In genomic region chr22:21641795-21642583, GRCh38 we compare ENCODE assay signal across 1 cellular context.
A peak's percentile ranks its signal among the peaks of the same experiment; 100 is the strongest.
TF ChIP-seq lines count a peak whose summit lies in the region.

Gene SDF2L1, plus strand, starts transcription at chr22:21642302. Its CDS starts 35 bp downstream, at chr22:21642337.

TF ChIP-seq in HepG2, 621 proteins besides CTCF, POLR2A, EP300 and RAD21 (continued from another document and continues in another):
- TF ChIP-seq ZZZ3 (CRISPR knock-in tag; IDR thresholded peaks at IDR 0.05; ENCODE audit: borderline replicate concordance) (no peak), PLSCR1 (CRISPR knock-in tag; IDR thresholded peaks at IDR 0.05; ENCODE audit: borderline replicate concordance) (no peak), IRF9 (CRISPR knock-in tag; IDR thresholded peaks at IDR 0.05; ENCODE audit: borderline replicate concordance) (no peak; the same call in 1 of the 2 replicates), ZSCAN31 (CRISPR knock-in tag; IDR thresholded peaks at IDR 0.05; ENCODE audit: low read depth) (peak; percentile 22; the same call in 1 of the 2 replicates), HIVEP1 (CRISPR knock-in tag; IDR thresholded peaks at IDR 0.05) (no peak), SRY (CRISPR knock-in tag; IDR thresholded peaks at IDR 0.05) (no peak), ZNF660 (CRISPR knock-in tag; IDR thresholded peaks at IDR 0.05; ENCODE audit: borderline replicate concordance, low read depth) (no peak), ZNF816 (CRISPR knock-in tag; IDR thresholded peaks at IDR 0.05; ENCODE audit: borderline replicate concordance) (no peak), ERF (CRISPR knock-in tag; IDR thresholded peaks at IDR 0.05) (0 out of 2 replicates have a peak, but pooled peaks have one; percentile 33), HNRNPH1 (optimal IDR thresholded peaks at IDR 0.05; ENCODE audit: low read depth, low read length) (no peak), FOSL1 (CRISPR knock-in tag; IDR thresholded peaks at IDR 0.05; ENCODE audit: borderline replicate concordance) (no peak), ZNF709 (CRISPR knock-in tag; IDR thresholded peaks at IDR 0.05) (no peak), TCF7 (IDR thresholded peaks at IDR 0.05; ENCODE audit: low read depth) (no peak), ZNF567 (CRISPR knock-in tag; IDR thresholded peaks at IDR 0.05; ENCODE audit: borderline replicate concordance) (no peak), MIER2 (CRISPR knock-in tag; IDR thresholded peaks at IDR 0.05) (no peak), ZNF264 (CRISPR knock-in tag; IDR thresholded peaks at IDR 0.05) (peak; percentile 41; the same call in 1 of the 2 replicates), KMT2B (CRISPR knock-in tag; IDR thresholded peaks at IDR 0.05) (peak; percentile 52; the same call in 1 of the 2 replicates), ZNF557 (CRISPR knock-in tag; IDR thresholded peaks at IDR 0.05) (no peak), ZNF746 (CRISPR knock-in tag; IDR thresholded peaks at IDR 0.05) (no peak; the same call in 1 of the 2 replicates), ZNF841 (CRISPR knock-in tag; IDR thresholded peaks at IDR 0.05; ENCODE audit: borderline replicate concordance) (no peak), ZNF737 (CRISPR knock-in tag; IDR thresholded peaks at IDR 0.05; ENCODE audit: borderline replicate concordance) (no peak), KDM3A (CRISPR knock-in tag; IDR thresholded peaks at IDR 0.05; ENCODE audit: low read depth) (no peak), MEIS1 (CRISPR knock-in tag; IDR thresholded peaks at IDR 0.05; ENCODE audit: borderline replicate concordance) (no peak), ZNF770 (CRISPR knock-in tag; IDR thresholded peaks at IDR 0.05) (no peak), SRSF4 (IDR thresholded peaks at IDR 0.05; ENCODE audit: low read depth, low read length, poor library complexity, severe bottlenecking) (no peak), ZNF569 (CRISPR knock-in tag; IDR thresholded peaks at IDR 0.05; ENCODE audit: borderline replicate concordance) (no peak), SNAPC4 (CRISPR knock-in tag; IDR thresholded peaks at IDR 0.05) (0 out of 2 replicates have a peak, but pooled peaks have one; percentile 52), ZSCAN5A (CRISPR knock-in tag; IDR thresholded peaks at IDR 0.05; ENCODE audit: borderline replicate concordance) (no peak), ZNF800 (CRISPR knock-in tag; IDR thresholded peaks at IDR 0.05) (0 out of 2 replicates have a peak, but pooled peaks have one; percentile 4), ZNF615 (CRISPR knock-in tag; IDR thresholded peaks at IDR 0.05; ENCODE audit: borderline replicate concordance) (no peak), ZBTB14 (CRISPR knock-in tag; IDR thresholded peaks at IDR 0.05) (no peak), ETV6 (CRISPR knock-in tag; conservative IDR thresholded peaks at IDR 0.05) (no peak; the same call in 1 of the 2 replicates), ZEB1 (IDR thresholded peaks at IDR 0.05; ENCODE audit: insufficient replicate concordance, low read depth) (no peak), ZBTB7B (CRISPR knock-in tag; IDR thresholded peaks at IDR 0.05) (no peak), HOXA9 (CRISPR knock-in tag; IDR thresholded peaks at IDR 0.05; ENCODE audit: borderline replicate concordance) (no peak), XRCC5 (optimal IDR thresholded peaks at IDR 0.05; ENCODE audit: low read length) (peak; percentile 18), MIXL1 (CRISPR knock-in tag; IDR thresholded peaks at IDR 0.05) (no peak), DDIT3 (CRISPR knock-in tag; IDR thresholded peaks at IDR 0.05) (no peak), SP1 (IDR thresholded peaks at IDR 0.05) (no peak), SP1 (CRISPR knock-in tag; IDR thresholded peaks at IDR 0.05) (peak; percentile 86), ZNF720 (CRISPR knock-in tag; IDR thresholded peaks at IDR 0.05) (no peak), DZIP1 (CRISPR knock-in tag; IDR thresholded peaks at IDR 0.05) (no peak), SRSF1 (optimal IDR thresholded peaks at IDR 0.05; ENCODE audit: low read depth, low read length) (no peak), ZNF18 (CRISPR knock-in tag; IDR thresholded peaks at IDR 0.05; ENCODE audit: insufficient replicate concordance) (no peak), ZNF747 (CRISPR knock-in tag; IDR thresholded peaks at IDR 0.05; ENCODE audit: borderline replicate concordance) (0 out of 2 replicates have a peak, but pooled peaks have one; percentile 31), MLLT10 (CRISPR knock-in tag; IDR thresholded peaks at IDR 0.05) (no peak), ZNF382 (CRISPR knock-in tag; IDR thresholded peaks at IDR 0.05; ENCODE audit: borderline replicate concordance) (no peak), HDAC1 (CRISPR knock-in tag; IDR thresholded peaks at IDR 0.05) (no peak; the same call in none of the 2 replicates), ZNF333 (CRISPR knock-in tag; IDR thresholded peaks at IDR 0.05; ENCODE audit: borderline replicate concordance) (no peak), ZNF24 (IDR thresholded peaks at IDR 0.05) (no peak)
